In genomic region chr20:50714426-50714825, GRCh38 we compare ENCODE assay signal across 1 cellular context. TPM values are rescaled to one million over a fixed set of nuclear protein-coding genes. Genes with fewer than 3 reads are reported as not detected.
"Had no signal": no experiment of that assay in that cellular context is flagged by ENCODE, and none has a peak within 500 bp of the region (broad histone marks: within the 10 kb centered on the region; RNA-seq: fewer than 3 reads in every experiment).

No MANE protein-coding gene starts in this region.

RNA-seq across cellular contexts. Expression of gene RIPOR3, which starts 23.1 kb away (rescaled TPM):
- total RNA-seq: dermis microvascular lymphatic vessel endothelial cell had no signal
